Comparison of ENCODE assay signal across 27 cellular contexts in the genomic region with DNA sequence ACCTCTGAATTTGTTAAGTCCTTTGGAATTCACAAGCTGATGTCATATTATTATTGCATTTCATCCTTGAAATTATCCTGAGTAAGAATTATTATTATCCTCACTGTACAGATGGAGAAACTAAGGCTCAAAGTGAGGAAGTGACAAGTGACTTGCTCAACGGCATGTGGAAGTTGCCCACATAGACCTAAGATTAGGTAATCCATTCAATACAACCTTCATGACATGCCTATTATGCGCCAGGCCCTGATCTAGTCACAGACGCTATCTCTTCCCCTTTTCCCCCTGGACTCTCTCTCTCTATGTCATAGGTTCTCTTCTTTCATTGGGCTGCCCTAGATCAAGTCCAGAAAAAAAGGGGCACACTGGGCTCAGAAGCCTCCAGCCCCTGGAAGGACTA.
"Had no signal": no experiment of that assay in that cellular context is flagged by ENCODE, and none has a peak within 500 bp of the region (broad histone marks: within the 10 kb centered on the region; RNA-seq: fewer than 3 reads in every experiment).

No MANE protein-coding gene starts in this region.

- DNase-seq: dermis blood vessel endothelial cell; effector memory CD4-positive, alpha-beta T cell; foreskin keratinocyte; heart left ventricle; left cardiac atrium; left lung; mesenchymal stem cell; mucosa of descending colon; naive B cell; right lobe of liver; stimulated activated CD4-positive, alpha-beta T cell treated with anti-CD3 and anti-CD28 coated beads, Interleukin-12 subunit alpha, Interleukin-12 subunit beta, amount 100 ng/mL, for 4 hours; stimulated activated CD4-positive, alpha-beta T cell treated with anti-CD3 and anti-CD28 coated beads, Interleukin-1b, Interleukin-23, amount 100 ng/mL, for 48 hours; stimulated activated CD4-positive, alpha-beta T cell treated with anti-CD3 and anti-CD28 coated beads, Interleukin-4, amount 100 ng/mL, for 1 hour; stimulated activated CD8-positive, alpha-beta memory T cell treated with anti-CD3 and anti-CD28 coated beads, Interleukin-4, amount 100 ng/mL, for 48 hours; stimulated activated naive CD4-positive, alpha-beta T cell; stimulated activated naive CD8-positive, alpha-beta T cell treated with anti-CD3 and anti-CD28 coated beads, Interleukin-15, amount 100 ng/mL, for 72 hours; transverse colon; upper lobe of right lung; uterus had no signal

- H3K79me2 ChIP-seq: hepatocyte, parathyroid adenoma had no signal

- H3K36me3 ChIP-seq: esophagus muscularis mucosa, gastroesophageal sphincter, heart left ventricle, left lung, neutrophil, right lobe of liver, suprapubic skin, transverse colon, upper lobe of right lung, uterus had no signal

- H3K4me2 ChIP-seq: hepatocyte, smooth muscle cell had no signal

- H3K9me3 ChIP-seq: esophagus muscularis mucosa, gastroesophageal sphincter, heart left ventricle, left lung, mucosa of descending colon, neutrophil, right lobe of liver, suprapubic skin, transverse colon, upper lobe of right lung, uterus had no signal

- H3K27me3 ChIP-seq: esophagus muscularis mucosa, foreskin keratinocyte, gastroesophageal sphincter, heart left ventricle, hepatocyte, left lung, neutrophil, right lobe of liver, suprapubic skin, transverse colon, upper lobe of right lung, uterus had no signal

- H3K27ac ChIP-seq: esophagus muscularis mucosa, foreskin keratinocyte, gastroesophageal sphincter, heart left ventricle, hepatocyte, left lung, neutrophil, parathyroid adenoma, right lobe of liver, suprapubic skin, transverse colon, upper lobe of right lung, uterus had no signal

- FAIRE-seq: endothelial cell of umbilical vein had no signal

- H3K4me3 ChIP-seq: esophagus muscularis mucosa, gastroesophageal sphincter, heart left ventricle, hepatocyte, left lung, mucosa of descending colon, right lobe of liver, smooth muscle cell, suprapubic skin, transverse colon, upper lobe of right lung, uterus had no signal

- H3K9ac ChIP-seq: parathyroid adenoma had no signal

- H2AFZ ChIP-seq: hepatocyte, parathyroid adenoma had no signal

- H3K4me1 ChIP-seq: esophagus muscularis mucosa, gastroesophageal sphincter, heart left ventricle, left lung, parathyroid adenoma, right lobe of liver, transverse colon, upper lobe of right lung, uterus had no signal
